In genomic region chr2:23616630-23617029, GRCh38 we compare ENCODE assay signal across 16 cellular contexts.
DNase-seq lines count a peak whose midpoint lies in the region; TF ChIP-seq lines count a peak whose summit lies in the region.
"Had no signal": no experiment of that assay in that cellular context is flagged by ENCODE, and none has a peak within 500 bp of the region (broad histone marks: within the 10 kb centered on the region; RNA-seq: fewer than 3 reads in every experiment).

No MANE protein-coding gene starts in this region.

- TF ChIP-seq EP300 in suprapubic skin (IDR thresholded peaks at IDR 0.05): no peak

- H3K4me1 ChIP-seq in muscle layer of colon (ENCODE audit: insufficient read depth, low read length): peaks cover 57% of the 10 kb centered on the region
- peaks cover 28% of the 10 kb centered on the region for H3K4me1 ChIP-seq in suprapubic skin

- no peak for TF ChIP-seq CTCF in suprapubic skin (IDR thresholded peaks at IDR 0.05)

- H3K36me3 ChIP-seq in muscle layer of colon (ENCODE audit: insufficient read depth, low read length): no peaks in the 10 kb centered on the region
- no peaks in the 10 kb centered on the region for H3K36me3 ChIP-seq in suprapubic skin
- H3K36me3 ChIP-seq: adrenal gland, neutrophil had no signal

- H3K4me3 ChIP-seq in muscle layer of colon (ENCODE audit: low read depth in 1 of 2, low read length in 2 of 2) (no peak overlapping the region), suprapubic skin (no peak overlapping the region)
- H3K4me3 ChIP-seq: adrenal gland had no signal

- peaks cover 5% of the 10 kb centered on the region for H3K9me3 Mint-ChIP-seq in activated naive CD4-positive, alpha-beta T cell treated with anti-CD3 and anti-CD28 coated beads, Interleukin-2, amount 10 ng/mL, durations not matched to agents 7 days and 5 days

- H3K27ac Mint-ChIP-seq in activated naive CD4-positive, alpha-beta T cell treated with anti-CD3 and anti-CD28 coated beads, Interleukin-2, amount 10 ng/mL, durations not matched to agents 7 days and 5 days: no peak overlapping the region
- H3K27ac Mint-ChIP-seq: stimulated activated naive B cell treated with anti-CD40 and anti-IgM and Interleukin-4, amounts not matched to agents 10 μg/mL and 1 μg/mL and 100 μg/mL, for 72 hours had no signal

- H3K27ac ChIP-seq in cingulate gyrus (ENCODE audit: low read depth, low read length) (peak overlapping the region; percentile 84), muscle layer of colon (ENCODE audit: low read depth, low read length) (peak overlapping the region; percentile 93), suprapubic skin (peak overlapping the region; percentile 73)
- H3K27ac ChIP-seq: 22Rv1, neutrophil had no signal

- DNase-seq in DMS53 (lab: John Stamatoyannopoulos, UW): peak; percentile 61
- no peak for DNase-seq in DMS53 treated with DMSO at 0.1 percent for 48 hours (lab: John Stamatoyannopoulos, UW; ENCODE audit: unreplicated experiment)
- DNase-seq in suprapubic skin (ENCODE audit: low spot score in 2 of 2): no peak
- DNase-seq in activated CD4-positive, alpha-beta T cell treated with anti-CD3 and anti-CD28 coated beads for 4 hours: no peak
- DNase-seq in HK-2 (ENCODE audit: unreplicated experiment): no peak
- no peak for DNase-seq in activated naive CD4-positive, alpha-beta T cell treated with anti-CD3 and anti-CD28 coated beads, Interleukin-2, amount 10 ng/mL, durations not matched to agents 7 days and 5 days
- DNase-seq: activated T-cell treated with anti-CD3 and anti-CD28 coated beads, Interleukin-2, amount 50 U/mL, for 4 hours; DMS79; GM23248; SK-N-SH; stimulated activated naive B cell treated with anti-CD40 and anti-IgM and Interleukin-4, amounts not matched to agents 10 μg/mL and 1 μg/mL and 100 μg/mL, for 72 hours had no signal

- WGBS in suprapubic skin: 84% methylated on average over 15 of the region's 15 CpGs

- no peak for TF ChIP-seq POLR2A in suprapubic skin (IDR thresholded peaks at IDR 0.05)

- H3K4me3 Mint-ChIP-seq in activated naive CD4-positive, alpha-beta T cell treated with anti-CD3 and anti-CD28 coated beads, Interleukin-2, amount 10 ng/mL, durations not matched to agents 7 days and 5 days: no peak overlapping the region
- H3K4me3 Mint-ChIP-seq: activated T-cell treated with anti-CD3 and anti-CD28 coated beads, Interleukin-2, amount 50 U/mL, for 4 hours; stimulated activated naive B cell treated with anti-CD40 and anti-IgM and Interleukin-4, amounts not matched to agents 10 μg/mL and 1 μg/mL and 100 μg/mL, for 72 hours had no signal

- no peaks in the 10 kb centered on the region for H3K27me3 ChIP-seq in muscle layer of colon (ENCODE audit: control insufficient read depth in 1 of 2, insufficient read depth in 2 of 2, low read length in 2 of 2)
- no peaks in the 10 kb centered on the region for H3K27me3 ChIP-seq in suprapubic skin
- H3K27me3 ChIP-seq: adrenal gland had no signal

- CTCF ChIA-PET in activated naive CD4-positive, alpha-beta T cell treated with anti-CD3 and anti-CD28 coated beads, Interleukin-2, amount 10 ng/mL, durations not matched to agents 7 days and 5 days (lab: Charles Lee): no interaction called here

- H3K27me3 Mint-ChIP-seq in activated naive CD4-positive, alpha-beta T cell treated with anti-CD3 and anti-CD28 coated beads, Interleukin-2, amount 10 ng/mL, durations not matched to agents 7 days and 5 days: peaks cover 19% of the 10 kb centered on the region

- H3K4me1 Mint-ChIP-seq in activated naive CD4-positive, alpha-beta T cell treated with anti-CD3 and anti-CD28 coated beads, Interleukin-2, amount 10 ng/mL, durations not matched to agents 7 days and 5 days: peaks cover 12% of the 10 kb centered on the region

- H3K9ac ChIP-seq in muscle layer of colon (ENCODE audit: low read length): peak overlapping the region; percentile 83
- H3K9ac ChIP-seq: SK-N-SH had no signal

- H3K9me3 ChIP-seq in muscle layer of colon (ENCODE audit: low read length): no peaks in the 10 kb centered on the region
- H3K9me3 ChIP-seq in suprapubic skin: peaks cover 3% of the 10 kb centered on the region
- H3K9me3 ChIP-seq: adrenal gland, neutrophil had no signal

- no peaks in the 10 kb centered on the region for H3K36me3 Mint-ChIP-seq in activated naive CD4-positive, alpha-beta T cell treated with anti-CD3 and anti-CD28 coated beads, Interleukin-2, amount 10 ng/mL, durations not matched to agents 7 days and 5 days
